Comparison of ENCODE assay signal across 9 cellular contexts in genomic region chr21:34651032-34651431, GRCh38. TPM values are rescaled to one million over a fixed set of nuclear protein-coding genes. Genes with fewer than 3 reads are reported as not detected.
"Had no signal": no experiment of that assay in that cellular context is flagged by ENCODE, and none has a peak within 500 bp of the region (broad histone marks: within the 10 kb centered on the region; RNA-seq: fewer than 3 reads in every experiment).

No MANE protein-coding gene starts in this region.

- H3K4me1 Mint-ChIP-seq: H9 had no signal

- H3K4me3 Mint-ChIP-seq: H9, IgD-negative memory B cell had no signal

- DNase-seq: GM23248, GOT3, H9, HCEC 1CT, KG1 had no signal

- H3K27ac Mint-ChIP-seq: H9, IgD-negative memory B cell had no signal

- ATAC-seq: HepG2 had no signal

- H3K4me3 ChIP-seq: GM23248 had no signal

- H3K27ac ChIP-seq: GM23248, HL-60 had no signal

RNA-seq across cellular contexts. Expression of gene CLIC6, which starts 17.8 kb away (rescaled TPM):
- total RNA-seq: GM23248, HepG2, HT1080 had no signal
